ENCODE assay signal across 1 cellular context in the genomic region with DNA sequence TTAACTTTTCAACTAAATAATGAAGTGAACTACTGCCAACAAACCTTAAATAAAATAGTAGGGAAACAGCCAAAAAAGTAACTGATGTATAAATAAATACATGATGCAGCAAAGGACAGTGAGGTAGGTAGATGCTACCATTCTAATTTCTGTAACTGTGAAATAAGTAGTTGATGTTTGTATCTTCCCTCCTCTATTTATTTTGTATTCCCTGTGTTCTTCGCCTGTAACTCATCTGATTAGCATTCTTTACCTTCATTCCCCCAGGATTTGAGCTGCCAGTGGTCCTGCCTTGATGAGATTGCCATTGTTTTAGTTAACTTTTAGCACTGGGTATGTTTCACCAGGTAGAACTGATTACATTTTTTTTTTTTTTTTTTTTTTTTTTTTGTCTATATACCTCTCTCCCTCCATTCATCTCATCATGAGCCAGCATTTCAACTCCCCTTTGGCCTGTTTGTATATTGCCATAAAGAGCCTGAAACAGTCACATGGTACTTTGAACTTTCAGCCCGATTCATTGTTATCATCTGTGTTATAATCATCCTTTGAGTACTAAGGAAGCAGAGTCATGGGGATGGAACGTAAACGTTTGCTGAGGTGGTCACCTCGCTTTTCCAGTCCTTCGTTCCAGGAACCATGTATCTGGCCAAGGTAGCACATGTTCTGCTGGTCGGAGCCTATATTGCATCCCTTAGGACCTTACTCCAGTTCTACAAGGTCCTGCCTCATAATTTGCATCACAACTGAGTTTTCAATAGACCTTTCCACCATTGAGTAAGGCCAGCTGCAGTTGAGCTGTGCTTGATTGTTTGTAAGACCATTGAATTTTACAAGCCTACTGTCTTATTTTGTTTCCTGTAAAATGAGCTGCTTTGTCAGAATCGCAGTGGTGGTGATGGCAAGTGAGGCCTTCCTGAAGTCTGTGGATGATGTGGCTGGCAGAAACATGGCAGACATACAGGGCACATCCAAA.
TF ChIP-seq lines count a peak whose summit lies in the region.

No MANE protein-coding gene starts in this region.

TF ChIP-seq in HepG2, 621 proteins besides CTCF, POLR2A, EP300 and RAD21 (continued from another document and continues in another):
- TF ChIP-seq, protein P1, sequence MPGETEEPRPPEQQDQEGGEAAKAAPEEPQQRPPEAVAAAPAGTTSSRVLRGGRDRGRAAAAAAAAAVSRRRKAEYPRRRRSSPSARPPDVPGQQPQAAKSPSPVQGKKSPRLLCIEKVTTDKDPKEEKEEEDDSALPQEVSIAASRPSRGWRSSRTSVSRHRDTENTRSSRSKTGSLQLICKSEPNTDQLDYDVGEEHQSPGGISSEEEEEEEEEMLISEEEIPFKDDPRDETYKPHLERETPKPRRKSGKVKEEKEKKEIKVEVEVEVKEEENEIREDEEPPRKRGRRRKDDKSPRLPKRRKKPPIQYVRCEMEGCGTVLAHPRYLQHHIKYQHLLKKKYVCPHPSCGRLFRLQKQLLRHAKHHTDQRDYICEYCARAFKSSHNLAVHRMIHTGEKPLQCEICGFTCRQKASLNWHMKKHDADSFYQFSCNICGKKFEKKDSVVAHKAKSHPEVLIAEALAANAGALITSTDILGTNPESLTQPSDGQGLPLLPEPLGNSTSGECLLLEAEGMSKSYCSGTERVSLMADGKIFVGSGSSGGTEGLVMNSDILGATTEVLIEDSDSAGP (CRISPR knock-in tag; IDR thresholded peaks at IDR 0.05; ENCODE audit: borderline replicate concordance): no peak
- TF ChIP-seq TMF1 (CRISPR knock-in tag; IDR thresholded peaks at IDR 0.05; ENCODE audit: low read depth) (no peak), ZFP36L1 (CRISPR knock-in tag; IDR thresholded peaks at IDR 0.05) (peak; percentile 77; the same call in 1 of the 2 replicates), NFKBIZ (CRISPR knock-in tag; IDR thresholded peaks at IDR 0.05) (no peak; the same call in 1 of the 2 replicates), SRSF9 (IDR thresholded peaks at IDR 0.05; ENCODE audit: borderline replicate concordance, insufficient read depth, low read depth, low read length, poor library complexity, severe bottlenecking) (no peak), ZNF780A (CRISPR knock-in tag; IDR thresholded peaks at IDR 0.05) (no peak), ZNF33B (CRISPR knock-in tag; IDR thresholded peaks at IDR 0.05) (no peak), HOXA5 (CRISPR knock-in tag; IDR thresholded peaks at IDR 0.05) (no peak), ZBTB38 (CRISPR knock-in tag; IDR thresholded peaks at IDR 0.05) (no peak), SSRP1 (CRISPR knock-in tag; IDR thresholded peaks at IDR 0.05) (peak; percentile 79; the same call in 1 of the 2 replicates), ARNT (IDR thresholded peaks at IDR 0.05) (no peak), YEATS2 (CRISPR knock-in tag; IDR thresholded peaks at IDR 0.05; ENCODE audit: borderline replicate concordance) (peak; percentile 48; the same call in 1 of the 2 replicates), ZNF33A (CRISPR knock-in tag; IDR thresholded peaks at IDR 0.05; ENCODE audit: borderline replicate concordance) (0 out of 2 replicates have a peak, but pooled peaks have one; percentile 22), STAG1 (CRISPR knock-in tag; IDR thresholded peaks at IDR 0.05) (peak; percentile 18; the same call in 1 of the 2 replicates), PPARG (CRISPR knock-in tag; conservative IDR thresholded peaks at IDR 0.05) (peak; percentile 95), CHCHD3 (CRISPR knock-in tag; IDR thresholded peaks at IDR 0.05) (no peak), ZNF292 (CRISPR knock-in tag; IDR thresholded peaks at IDR 0.05; ENCODE audit: borderline replicate concordance, low read depth) (no peak; the same call in 1 of the 2 replicates), ZNF225 (CRISPR knock-in tag; IDR thresholded peaks at IDR 0.05) (no peak), KDM2A (CRISPR knock-in tag; IDR thresholded peaks at IDR 0.05; ENCODE audit: borderline replicate concordance, low read depth) (peak; percentile 71), PLRG1 (conservative IDR thresholded peaks at IDR 0.05) (no peak), ZNF10 (CRISPR knock-in tag; IDR thresholded peaks at IDR 0.05; ENCODE audit: borderline replicate concordance, low read depth) (no peak), ATAD3A (CRISPR knock-in tag; IDR thresholded peaks at IDR 0.05) (no peak), ZNF556 (CRISPR knock-in tag; IDR thresholded peaks at IDR 0.05; ENCODE audit: borderline replicate concordance) (no peak; the same call in 1 of the 2 replicates), ZFP37 (CRISPR knock-in tag; IDR thresholded peaks at IDR 0.05; ENCODE audit: borderline replicate concordance) (peak; percentile 82; the same call in 1 of the 2 replicates), DR1 (CRISPR knock-in tag; IDR thresholded peaks at IDR 0.05) (no peak), TCF7L2 (IDR thresholded peaks at IDR 0.05; ENCODE audit: low read depth, low read length) (peak; percentile 75; the same call in 1 of the 2 replicates), TARDBP (CRISPR knock-in tag; IDR thresholded peaks at IDR 0.05) (peak; percentile 51; the same call in 1 of the 2 replicates), MAFG (CRISPR knock-in tag; IDR thresholded peaks at IDR 0.05) (no peak), ZNF205 (CRISPR knock-in tag; IDR thresholded peaks at IDR 0.05) (no peak), AGO1 (IDR thresholded peaks at IDR 0.05; ENCODE audit: low read depth, low read length, poor library complexity, severe bottlenecking) (no peak)
- TF ChIP-seq, protein P2, sequence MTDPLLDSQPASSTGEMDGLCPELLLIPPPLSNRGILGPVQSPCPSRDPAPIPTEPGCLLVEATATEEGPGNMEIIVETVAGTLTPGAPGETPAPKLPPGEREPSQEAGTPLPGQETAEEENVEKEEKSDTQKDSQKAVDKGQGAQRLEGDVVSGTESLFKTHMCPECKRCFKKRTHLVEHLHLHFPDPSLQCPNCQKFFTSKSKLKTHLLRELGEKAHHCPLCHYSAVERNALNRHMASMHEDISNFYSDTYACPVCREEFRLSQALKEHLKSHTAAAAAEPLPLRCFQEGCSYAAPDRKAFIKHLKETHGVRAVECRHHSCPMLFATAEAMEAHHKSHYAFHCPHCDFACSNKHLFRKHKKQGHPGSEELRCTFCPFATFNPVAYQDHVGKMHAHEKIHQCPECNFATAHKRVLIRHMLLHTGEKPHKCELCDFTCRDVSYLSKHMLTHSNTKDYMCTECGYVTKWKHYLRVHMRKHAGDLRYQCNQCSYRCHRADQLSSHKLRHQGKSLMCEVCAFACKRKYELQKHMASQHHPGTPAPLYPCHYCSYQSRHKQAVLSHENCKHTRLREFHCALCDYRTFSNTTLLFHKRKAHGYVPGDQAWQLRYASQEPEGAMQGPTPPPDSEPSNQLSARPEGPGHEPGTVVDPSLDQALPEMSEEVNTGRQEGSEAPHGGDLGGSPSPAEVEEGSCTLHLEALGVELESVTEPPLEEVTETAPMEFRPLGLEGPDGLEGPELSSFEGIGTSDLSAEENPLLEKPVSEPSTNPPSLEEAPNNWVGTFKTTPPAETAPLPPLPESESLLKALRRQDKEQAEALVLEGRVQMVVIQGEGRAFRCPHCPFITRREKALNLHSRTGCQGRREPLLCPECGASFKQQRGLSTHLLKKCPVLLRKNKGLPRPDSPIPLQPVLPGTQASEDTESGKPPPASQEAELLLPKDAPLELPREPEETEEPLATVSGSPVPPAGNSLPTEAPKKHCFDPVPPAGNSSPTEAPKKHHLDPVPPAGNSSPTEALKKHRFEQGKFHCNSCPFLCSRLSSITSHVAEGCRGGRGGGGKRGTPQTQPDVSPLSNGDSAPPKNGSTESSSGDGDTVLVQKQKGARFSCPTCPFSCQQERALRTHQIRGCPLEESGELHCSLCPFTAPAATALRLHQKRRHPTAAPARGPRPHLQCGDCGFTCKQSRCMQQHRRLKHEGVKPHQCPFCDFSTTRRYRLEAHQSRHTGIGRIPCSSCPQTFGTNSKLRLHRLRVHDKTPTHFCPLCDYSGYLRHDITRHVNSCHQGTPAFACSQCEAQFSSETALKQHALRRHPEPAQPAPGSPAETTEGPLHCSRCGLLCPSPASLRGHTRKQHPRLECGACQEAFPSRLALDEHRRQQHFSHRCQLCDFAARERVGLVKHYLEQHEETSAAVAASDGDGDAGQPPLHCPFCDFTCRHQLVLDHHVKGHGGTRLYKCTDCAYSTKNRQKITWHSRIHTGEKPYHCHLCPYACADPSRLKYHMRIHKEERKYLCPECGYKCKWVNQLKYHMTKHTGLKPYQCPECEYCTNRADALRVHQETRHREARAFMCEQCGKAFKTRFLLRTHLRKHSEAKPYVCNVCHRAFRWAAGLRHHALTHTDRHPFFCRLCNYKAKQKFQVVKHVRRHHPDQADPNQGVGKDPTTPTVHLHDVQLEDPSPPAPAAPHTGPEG (CRISPR knock-in tag; IDR thresholded peaks at IDR 0.05): no peak
- TF ChIP-seq, protein P3, sequence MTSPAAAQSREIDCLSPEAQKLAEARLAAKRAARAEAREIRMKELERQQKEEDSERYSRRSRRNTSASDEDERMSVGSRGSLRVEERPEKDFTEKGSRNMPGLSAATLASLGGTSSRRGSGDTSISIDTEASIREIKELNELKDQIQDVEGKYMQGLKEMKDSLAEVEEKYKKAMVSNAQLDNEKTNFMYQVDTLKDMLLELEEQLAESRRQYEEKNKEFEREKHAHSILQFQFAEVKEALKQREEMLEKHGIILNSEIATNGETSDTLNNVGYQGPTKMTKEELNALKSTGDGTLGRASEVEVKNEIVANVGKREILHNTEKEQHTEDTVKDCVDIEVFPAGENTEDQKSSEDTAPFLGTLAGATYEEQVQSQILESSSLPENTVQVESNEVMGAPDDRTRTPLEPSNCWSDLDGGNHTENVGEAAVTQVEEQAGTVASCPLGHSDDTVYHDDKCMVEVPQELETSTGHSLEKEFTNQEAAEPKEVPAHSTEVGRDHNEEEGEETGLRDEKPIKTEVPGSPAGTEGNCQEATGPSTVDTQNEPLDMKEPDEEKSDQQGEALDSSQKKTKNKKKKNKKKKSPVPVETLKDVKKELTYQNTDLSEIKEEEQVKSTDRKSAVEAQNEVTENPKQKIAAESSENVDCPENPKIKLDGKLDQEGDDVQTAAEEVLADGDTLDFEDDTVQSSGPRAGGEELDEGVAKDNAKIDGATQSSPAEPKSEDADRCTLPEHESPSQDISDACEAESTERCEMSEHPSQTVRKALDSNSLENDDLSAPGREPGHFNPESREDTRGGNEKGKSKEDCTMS (CRISPR knock-in tag; conservative IDR thresholded peaks at IDR 0.05): no peak
- TF ChIP-seq, protein P4, sequence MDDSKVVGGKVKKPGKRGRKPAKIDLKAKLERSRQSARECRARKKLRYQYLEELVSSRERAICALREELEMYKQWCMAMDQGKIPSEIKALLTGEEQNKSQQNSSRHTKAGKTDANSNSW (CRISPR knock-in tag; IDR thresholded peaks at IDR 0.05; ENCODE audit: borderline replicate concordance): no peak
- TF ChIP-seq, protein P5, sequence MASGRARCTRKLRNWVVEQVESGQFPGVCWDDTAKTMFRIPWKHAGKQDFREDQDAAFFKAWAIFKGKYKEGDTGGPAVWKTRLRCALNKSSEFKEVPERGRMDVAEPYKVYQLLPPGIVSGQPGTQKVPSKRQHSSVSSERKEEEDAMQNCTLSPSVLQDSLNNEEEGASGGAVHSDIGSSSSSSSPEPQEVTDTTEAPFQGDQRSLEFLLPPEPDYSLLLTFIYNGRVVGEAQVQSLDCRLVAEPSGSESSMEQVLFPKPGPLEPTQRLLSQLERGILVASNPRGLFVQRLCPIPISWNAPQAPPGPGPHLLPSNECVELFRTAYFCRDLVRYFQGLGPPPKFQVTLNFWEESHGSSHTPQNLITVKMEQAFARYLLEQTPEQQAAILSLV (CRISPR knock-in tag; IDR thresholded peaks at IDR 0.05; ENCODE audit: borderline replicate concordance): peak; percentile 51; the same call in 1 of the 2 replicates
- TF ChIP-seq, protein P6, sequence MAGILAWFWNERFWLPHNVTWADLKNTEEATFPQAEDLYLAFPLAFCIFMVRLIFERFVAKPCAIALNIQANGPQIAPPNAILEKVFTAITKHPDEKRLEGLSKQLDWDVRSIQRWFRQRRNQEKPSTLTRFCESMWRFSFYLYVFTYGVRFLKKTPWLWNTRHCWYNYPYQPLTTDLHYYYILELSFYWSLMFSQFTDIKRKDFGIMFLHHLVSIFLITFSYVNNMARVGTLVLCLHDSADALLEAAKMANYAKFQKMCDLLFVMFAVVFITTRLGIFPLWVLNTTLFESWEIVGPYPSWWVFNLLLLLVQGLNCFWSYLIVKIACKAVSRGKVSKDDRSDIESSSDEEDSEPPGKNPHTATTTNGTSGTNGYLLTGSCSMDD (CRISPR knock-in tag; IDR thresholded peaks at IDR 0.05): no peak
- TF ChIP-seq, protein P7, sequence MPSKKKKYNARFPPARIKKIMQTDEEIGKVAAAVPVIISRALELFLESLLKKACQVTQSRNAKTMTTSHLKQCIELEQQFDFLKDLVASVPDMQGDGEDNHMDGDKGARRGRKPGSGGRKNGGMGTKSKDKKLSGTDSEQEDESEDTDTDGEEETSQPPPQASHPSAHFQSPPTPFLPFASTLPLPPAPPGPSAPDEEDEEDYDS (CRISPR knock-in tag; IDR thresholded peaks at IDR 0.05): peak; percentile 48
- TF ChIP-seq, protein P8, sequence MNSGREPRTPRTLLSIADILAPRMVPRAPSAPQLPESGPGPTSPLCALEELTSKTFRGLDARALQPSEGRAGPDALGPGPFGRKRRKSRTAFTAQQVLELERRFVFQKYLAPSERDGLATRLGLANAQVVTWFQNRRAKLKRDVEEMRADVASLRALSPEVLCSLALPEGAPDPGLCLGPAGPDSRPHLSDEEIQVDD (CRISPR knock-in tag; IDR thresholded peaks at IDR 0.05; ENCODE audit: borderline replicate concordance): no peak
